Comparison of ENCODE assay signal across 9 cellular contexts in the genomic region with DNA sequence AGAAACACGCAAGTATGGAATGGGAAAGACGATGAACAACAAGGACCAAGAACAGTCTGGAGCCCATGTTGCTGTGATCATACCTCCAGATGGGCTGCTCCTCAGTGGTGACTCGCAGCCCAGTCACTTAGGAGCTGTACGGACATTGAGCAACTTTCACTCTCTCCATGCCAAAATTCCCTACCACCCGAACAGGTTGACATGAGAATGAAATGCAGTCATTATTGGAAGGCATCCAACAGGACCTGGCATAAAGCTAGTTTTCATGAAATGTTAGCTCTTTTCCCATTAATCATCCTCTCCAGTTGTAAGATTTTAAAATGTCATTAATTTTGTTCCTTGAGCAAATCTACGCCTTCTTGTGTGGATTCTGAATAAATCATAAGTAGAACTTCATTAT.
A peak's percentile ranks its signal among the peaks of the same experiment; 100 is the strongest.
DNase-seq lines count a peak whose midpoint lies in the region; ATAC-seq and TF ChIP-seq lines count a peak whose summit lies in the region.
"Had no signal": no experiment of that assay in that cellular context is flagged by ENCODE, and none has a peak within 500 bp of the region (broad histone marks: within the 10 kb centered on the region; RNA-seq: fewer than 3 reads in every experiment).

No MANE protein-coding gene starts in this region.

- H3K79me2 ChIP-seq in osteoblast (ENCODE audit: insufficient read depth, low read length), result no peaks in the 10 kb centered on the region

- no peaks in the 10 kb centered on the region for H3K36me3 ChIP-seq in osteoblast (ENCODE audit: insufficient read depth, low read length)
- H3K36me3 ChIP-seq: tibial artery had no signal

- DNase-seq in Daoy (ENCODE audit: low read depth), result peak; percentile 60
- DNase-seq in NCI-H2171 treated with DMSO at 0.1 percent for 48 hours (lab: John Stamatoyannopoulos, UW), result peak; percentile 52
- DNase-seq in dermis blood vessel endothelial cell, result peak; percentile 8
- no peak for DNase-seq in osteoblast (ENCODE audit: insufficient read length, low spot score, missing footprints)
- DNase-seq in KG1 (lab: John Stamatoyannopoulos, UW), result no peak
- no peak for DNase-seq in SKM-1 treated with dmso at 0.1 percent for 144 hours (lab: John Stamatoyannopoulos, UW; ENCODE audit: unreplicated experiment)

- TF ChIP-seq CTCF in osteoblast (IDR thresholded peaks at IDR 0.05; ENCODE audit: extremely low read depth, low read depth, low read length), result no peak

- H3K27me3 ChIP-seq in osteoblast (ENCODE audit: insufficient read depth, low read length), result no peaks in the 10 kb centered on the region
- H3K27me3 ChIP-seq: tibial artery had no signal

- H3K4me3 ChIP-seq in osteoblast (ENCODE audit: insufficient read depth, low read length), result no peak overlapping the region
- H3K4me3 ChIP-seq: tibial artery had no signal

- no peak overlapping the region for H2AFZ ChIP-seq in osteoblast (ENCODE audit: low read length)

- H3K4me2 ChIP-seq in osteoblast (ENCODE audit: insufficient read depth, low read length), result peak overlapping the region; percentile 23

- H3K9me3 ChIP-seq in osteoblast (ENCODE audit: low read depth, low read length), result no peaks in the 10 kb centered on the region
- H3K9me3 ChIP-seq: tibial artery had no signal

- no peaks in the 10 kb centered on the region for H4K20me1 ChIP-seq in osteoblast (ENCODE audit: insufficient read depth, low read length)

- no peak for ATAC-seq in GM18520 (IDR thresholded peaks at IDR 0.05; ENCODE audit: unreplicated experiment)
- no peak for ATAC-seq in HG03432 (IDR thresholded peaks at IDR 0.05; ENCODE audit: unreplicated experiment)

- H3K4me1 ChIP-seq in osteoblast (ENCODE audit: insufficient read depth, low read length), result peaks cover 33% of the 10 kb centered on the region

- peak overlapping the region; percentile 66 for H3K27ac ChIP-seq in osteoblast (ENCODE audit: low read depth, low read length)

Comparison
In these comparisons a context has a peak if more than half of its experiments do, and no peak if none do; other contexts are left out.
1. DNase-seq: peak in Daoy (single experiment), NCI-H2171 treated with DMSO at 0.1 percent for 48 hours (single experiment) and dermis blood vessel endothelial cell (single experiment); none in osteoblast (single experiment), KG1 (single experiment) and SKM-1 treated with dmso at 0.1 percent for 144 hours (single experiment).